9 cellular contexts compared by ENCODE assay signal in the genomic region with DNA sequence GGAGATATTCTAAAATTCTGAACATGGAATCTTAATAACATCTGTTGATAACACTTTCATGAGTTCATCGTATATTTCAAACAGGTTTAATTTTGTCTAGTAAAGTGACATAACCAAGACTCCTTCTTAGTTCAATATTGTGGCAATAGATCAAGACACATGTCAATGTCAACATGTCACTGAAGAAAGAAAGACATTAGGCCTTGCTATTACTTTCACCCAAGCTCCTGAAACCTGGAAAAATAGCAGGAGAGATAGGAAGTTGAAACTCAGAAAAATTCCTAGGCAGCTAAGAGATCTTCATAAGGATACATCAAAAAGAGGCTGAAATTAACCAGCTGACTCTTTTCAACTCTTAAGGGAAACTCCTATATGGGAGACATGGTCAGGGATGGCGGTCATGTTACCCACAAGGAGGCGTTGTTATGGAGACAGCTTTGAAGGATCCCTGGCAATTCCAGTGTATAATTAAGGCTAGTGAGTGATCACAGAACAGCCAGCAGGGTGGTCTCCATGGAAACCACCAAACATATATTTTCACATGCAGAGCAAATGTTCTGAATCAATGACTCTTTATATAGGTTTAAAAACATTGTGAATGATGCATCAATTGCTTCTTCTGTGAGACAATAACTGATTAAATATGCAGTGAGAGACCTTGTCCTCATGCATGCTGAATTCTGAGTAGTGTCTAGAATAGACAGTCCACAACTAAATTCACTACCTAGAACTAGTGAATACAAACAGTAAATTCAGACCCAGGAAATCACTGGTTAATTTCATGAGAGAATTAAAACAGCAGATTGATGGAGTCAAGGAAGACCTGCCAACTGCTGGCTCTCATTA.
DNase-seq lines count a peak whose midpoint lies in the region; ATAC-seq and TF ChIP-seq lines count a peak whose summit lies in the region.
"Had no signal": no experiment of that assay in that cellular context is flagged by ENCODE, and none has a peak within 500 bp of the region (broad histone marks: within the 10 kb centered on the region; RNA-seq: fewer than 3 reads in every experiment).

No MANE protein-coding gene starts in this region.

- H3K36me3 ChIP-seq in hepatocyte (replicated peaks; ENCODE audit: insufficient read depth, low read depth) (no peaks in the 10 kb centered on the region), prostate gland (no peaks in the 10 kb centered on the region)

- H3K79me2 ChIP-seq in hepatocyte, result no peaks in the 10 kb centered on the region

- in situ Hi-C loops in Caki2 (cut with HindIII; ENCODE audit: low pct_unique_long_range_greater_than_20kb, low sequenced_read_pairs), result no loop called here

- no peaks in the 10 kb centered on the region for H3K27me3 ChIP-seq in hepatocyte
- H3K27me3 ChIP-seq in prostate gland (replicated peaks; ENCODE audit: insufficient read depth), result no peaks in the 10 kb centered on the region

- H4K20me1 ChIP-seq in hepatocyte (ENCODE audit: insufficient read depth, poor library complexity, severe bottlenecking), result no peaks in the 10 kb centered on the region

- H3K9me2 ChIP-seq in hepatocyte (replicated peaks; ENCODE audit: insufficient read depth), result no peaks in the 10 kb centered on the region

- no peak overlapping the region for H2AFZ ChIP-seq in hepatocyte

- no peak overlapping the region for H3K27ac ChIP-seq in hepatocyte
- H3K27ac ChIP-seq in prostate gland, result no peak overlapping the region

- WGBS in hepatocyte (ENCODE audit: low lambda C conversion rate, missing lambda C conversion rate), result 82% methylated on average over 3 of the region's 3 CpGs
- WGBS in prostate gland, result 92% methylated on average over 3 of the region's 3 CpGs

- no peak for TF ChIP-seq POLR2A in prostate gland (IDR thresholded peaks at IDR 0.05)

- H3K4me2 ChIP-seq in hepatocyte, result no peak overlapping the region

- intact Hi-C loops in prostate gland (cut with DNase I), result no loop called here

- no peaks in the 10 kb centered on the region for H3K9me3 ChIP-seq in hepatocyte (ENCODE audit: low read depth)
- no peaks in the 10 kb centered on the region for H3K9me3 ChIP-seq in prostate gland

- DNase-seq in Caki2 (ENCODE audit: low read depth) (peak; percentile 14), HT-29 (ENCODE audit: low spot score) (peak; percentile 10), RPMI7951 (ENCODE audit: low read depth) (peak; percentile 69), hepatocyte (ENCODE audit: low spot score) (peak; percentile 26), prostate gland (ENCODE audit: low spot score) (no peak)
- DNase-seq: NK-92 treated with Interleukin-12 subunit alpha and Interleukin-12 subunit beta, amount 100 ng/mL, for 24 hours had no signal

- TF ChIP-seq CTCF in hepatocyte (IDR thresholded peaks at IDR 0.05; ENCODE audit: poor library complexity), result no peak
- no peak for TF ChIP-seq CTCF in prostate gland (IDR thresholded peaks at IDR 0.05)

- H3K4me3 ChIP-seq in hepatocyte, result no peak overlapping the region
- no peak overlapping the region for H3K4me3 ChIP-seq in prostate gland

- no peak for ATAC-seq in HG02938 (IDR thresholded peaks at IDR 0.05; ENCODE audit: unreplicated experiment)
- ATAC-seq in HG03354 (IDR thresholded peaks at IDR 0.05; ENCODE audit: poor library complexity, severe bottlenecking, unreplicated experiment), result no peak
- no peak for ATAC-seq in GM19455 (IDR thresholded peaks at IDR 0.05; ENCODE audit: unreplicated experiment)

- no peaks in the 10 kb centered on the region for H3K4me1 ChIP-seq in hepatocyte (ENCODE audit: insufficient read depth)
- no peaks in the 10 kb centered on the region for H3K4me1 ChIP-seq in prostate gland (replicated peaks)
